ENCODE assay signal across 28 cellular contexts in the genomic region with DNA sequence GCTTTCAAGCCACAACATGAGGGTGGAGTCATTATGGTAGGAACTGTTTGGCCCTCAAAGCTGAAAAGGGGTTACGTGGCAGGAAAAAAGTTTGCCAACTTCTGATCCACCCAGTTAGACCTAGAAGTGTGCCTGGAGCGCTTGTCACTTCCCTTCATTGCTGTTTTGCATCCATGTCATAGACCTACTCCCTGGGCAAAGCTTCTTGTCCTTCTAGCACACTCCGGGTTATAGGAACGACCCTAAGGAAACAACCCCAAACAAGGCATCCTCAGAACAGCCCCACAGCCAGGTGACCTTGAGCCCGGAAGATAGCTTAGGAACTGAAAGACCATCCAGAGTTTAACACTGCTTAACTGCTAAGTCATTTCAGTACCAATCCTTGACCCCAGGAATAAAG.
"Had no signal": no experiment of that assay in that cellular context is flagged by ENCODE, and none has a peak within 500 bp of the region (broad histone marks: within the 10 kb centered on the region; RNA-seq: fewer than 3 reads in every experiment).

No MANE protein-coding gene starts in this region.

- H3K27me3 ChIP-seq: ovary, right lobe of liver, thyroid gland, tibial nerve, upper lobe of left lung, vagina had no signal

- H3K4me3 Mint-ChIP-seq: natural killer cell; nephron; neural progenitor cell; stimulated activated effector memory CD8-positive, alpha-beta T cell treated with anti-CD3 and anti-CD28 coated beads, Interleukin-12 subunit alpha, Interleukin-12 subunit beta, amount 100 ng/mL, for 72 hours; stimulated activated naive B cell treated with anti-CD40 and anti-IgM and Interleukin-4, amounts not matched to agents 10 μg/mL and 1 μg/mL and 100 μg/mL, for 72 hours; stimulated activated naive CD8-positive, alpha-beta T cell treated with anti-CD3 and anti-CD28 coated beads, Interleukin-15, Interleukin-2, amounts not matched to agents 100 ng/mL and 50 ng/mL, for 24 hours had no signal

- H2AFZ ChIP-seq: neural progenitor cell, parathyroid adenoma had no signal

- H3K4me1 Mint-ChIP-seq: natural killer cell; nephron; stimulated activated effector memory CD8-positive, alpha-beta T cell treated with anti-CD3 and anti-CD28 coated beads, Interleukin-12 subunit alpha, Interleukin-12 subunit beta, amount 100 ng/mL, for 72 hours; stimulated activated naive B cell treated with anti-CD40 and anti-IgM and Interleukin-4, amounts not matched to agents 10 μg/mL and 1 μg/mL and 100 μg/mL, for 72 hours had no signal

- H3K4me3 ChIP-seq: neural progenitor cell, ovary, psoas muscle, right lobe of liver, sigmoid colon, stomach, thoracic aorta, thyroid gland, tibial nerve, upper lobe of left lung, vagina had no signal

- ATAC-seq: natural killer cell; psoas muscle; right cardiac atrium; right lobe of liver; stimulated activated effector memory CD8-positive, alpha-beta T cell treated with anti-CD3 and anti-CD28 coated beads, Interleukin-12 subunit alpha, Interleukin-12 subunit beta, amount 100 ng/mL, for 72 hours; stimulated activated naive B cell treated with anti-CD40 and anti-IgM and Interleukin-4, amounts not matched to agents 10 μg/mL and 1 μg/mL and 100 μg/mL, for 72 hours had no signal

- H3K27ac ChIP-seq: neural progenitor cell, ovary, parathyroid adenoma, psoas muscle, right lobe of liver, sigmoid colon, stomach, thoracic aorta, thyroid gland, tibial nerve, upper lobe of left lung, vagina had no signal

- H3K36me3 ChIP-seq: neural progenitor cell, ovary, right lobe of liver, sigmoid colon, stomach, thoracic aorta, thyroid gland, tibial nerve, upper lobe of left lung, vagina had no signal

- H3K4me2 ChIP-seq: neural progenitor cell had no signal

- H3K27ac Mint-ChIP-seq: natural killer cell; nephron; neural progenitor cell; progenitor cell of endocrine pancreas; stimulated activated effector memory CD8-positive, alpha-beta T cell treated with anti-CD3 and anti-CD28 coated beads, Interleukin-12 subunit alpha, Interleukin-12 subunit beta, amount 100 ng/mL, for 72 hours; stimulated activated naive B cell treated with anti-CD40 and anti-IgM and Interleukin-4, amounts not matched to agents 10 μg/mL and 1 μg/mL and 100 μg/mL, for 72 hours; stimulated activated naive CD8-positive, alpha-beta T cell treated with anti-CD3 and anti-CD28 coated beads, Interleukin-15, Interleukin-2, amounts not matched to agents 100 ng/mL and 50 ng/mL, for 24 hours had no signal

- DNase-seq: natural killer cell; occipital lobe; ovary; posterior cingulate gyrus; psoas muscle; right cardiac atrium; right lobe of liver; sigmoid colon; small intestine; stimulated activated CD4-positive, alpha-beta T cell treated with anti-CD3 and anti-CD28 coated beads, Interleukin-15, amount 100 ng/mL, for 24 hours; stimulated activated CD4-positive, alpha-beta T cell treated with anti-CD3 and anti-CD28 coated beads, Interleukin-2, amount 100 ng/mL, for 24 hours; stimulated activated CD4-positive, alpha-beta T cell treated with anti-CD3 and anti-CD28 coated beads, Interleukin-2, amount 100 ng/mL, for 48 hours; stimulated activated CD4-positive, alpha-beta T cell treated with anti-CD3 and anti-CD28 coated beads, Interleukin-4, amount 100 ng/mL, for 24 hours; stimulated activated naive B cell treated with anti-CD40 and anti-IgM and Interleukin-4, amounts not matched to agents 10 μg/mL and 1 μg/mL and 100 μg/mL, for 72 hours; stimulated activated naive CD4-positive, alpha-beta T cell treated with Interleukin-2 at 50 U/mL for 16 hours; stomach; thyroid gland; trophoblast cell; upper lobe of left lung had no signal

- H3K9me3 ChIP-seq: ovary, psoas muscle, right lobe of liver, sigmoid colon, stomach, thoracic aorta, thyroid gland, upper lobe of left lung, vagina had no signal

- H3K79me2 ChIP-seq: parathyroid adenoma had no signal

- H3K36me3 Mint-ChIP-seq: natural killer cell; neural progenitor cell; stimulated activated effector memory CD8-positive, alpha-beta T cell treated with anti-CD3 and anti-CD28 coated beads, Interleukin-12 subunit alpha, Interleukin-12 subunit beta, amount 100 ng/mL, for 72 hours; stimulated activated naive B cell treated with anti-CD40 and anti-IgM and Interleukin-4, amounts not matched to agents 10 μg/mL and 1 μg/mL and 100 μg/mL, for 72 hours had no signal

- H3K9me3 Mint-ChIP-seq: natural killer cell; neural progenitor cell; stimulated activated naive CD8-positive, alpha-beta T cell treated with anti-CD3 and anti-CD28 coated beads, Interleukin-15, Interleukin-2, amounts not matched to agents 100 ng/mL and 50 ng/mL, for 24 hours had no signal

- H3K4me1 ChIP-seq: parathyroid adenoma, psoas muscle, right lobe of liver, sigmoid colon, stomach, thyroid gland, tibial nerve, upper lobe of left lung, vagina had no signal
